In genomic region chr11:128506999-128507591, GRCh38 we compare ENCODE assay signal across 8 cellular contexts.
DNase-seq lines count a peak whose midpoint lies in the region; ATAC-seq and TF ChIP-seq lines count a peak whose summit lies in the region.

No MANE protein-coding gene starts in this region.

- no peaks in the 10 kb centered on the region for H3K27me3 ChIP-seq in ascending aorta

- no peak overlapping the region for H3K4me2 ChIP-seq in OCI-LY7 (ENCODE audit: low read length)

- peak; percentile 43 for ATAC-seq in GM18868 (IDR thresholded peaks at IDR 0.05; ENCODE audit: unreplicated experiment)

- H3K79me2 ChIP-seq in OCI-LY7 (ENCODE audit: insufficient read depth, low read depth, low read length), result peaks cover 100% of the 10 kb centered on the region

- POLR2A ChIA-PET in OCI-LY7 (lab: Charles Lee), result interaction anchor here (1.5 to 6.2 kb wide), 2 partner anchors 12 to 33 kb away, joined by 3 to 42 read pairs; no protein-coding TSS in a partner anchor

- H3K4me3 ChIP-seq in ascending aorta (peak overlapping the region; percentile 9 to 59), OCI-LY7 (ENCODE audit: low read depth, low read length, poor library complexity, severe bottlenecking) (no peak overlapping the region)

- H3K36me3 Mint-ChIP-seq in immature natural killer cell, result peaks cover 0 to 37% (median 26%) of the 10 kb centered on the region in 3 donors

- peaks cover 0 to 10% (median 6%) of the 10 kb centered on the region in 3 donors for H3K27me3 Mint-ChIP-seq in immature natural killer cell (ENCODE audit: low read depth in 3 of 3)

- peaks cover 68% of the 10 kb centered on the region for H4K20me1 ChIP-seq in OCI-LY7 (ENCODE audit: insufficient read depth, low read length)

- H3K4me3 Mint-ChIP-seq in immature natural killer cell, result peak overlapping the region; percentile 79 to 100 (median 96)

- H3K9me3 Mint-ChIP-seq in immature natural killer cell, result no peaks in the 10 kb centered on the region

- H2AFZ ChIP-seq in OCI-LY7 (ENCODE audit: low read length), result no peak overlapping the region

- H3K36me3 ChIP-seq in ascending aorta, result no peaks in the 10 kb centered on the region
- peaks cover 100% of the 10 kb centered on the region for H3K36me3 ChIP-seq in OCI-LY7 (ENCODE audit: insufficient read depth, low read length)

- intact Hi-C loops in ascending aorta (cut with DNase I), result loop anchor here (1.0 to 5.0 kb wide), 3 partner anchors 15 to 300 kb away; no protein-coding TSS in a partner anchor
- intact Hi-C loops in OCI-LY7 (cut with micrococcal nuclease; ENCODE audit: unreplicated experiment), result no loop called here

- DNase-seq in NCI-H69 (lab: John Stamatoyannopoulos, UW) (peak; percentile 95), ascending aorta (ENCODE audit: low spot score in 2 of 2) (peak; percentile 83 to 96), immature natural killer cell (peak in 1 of 3 donors; percentile 36), SIG-M5 treated with dmso at 0.1 percent for 504 hours (lab: John Stamatoyannopoulos, UW; ENCODE audit: unreplicated experiment) (no peak), OCI-LY7 (ENCODE audit: low spot score) (no peak), NCI-H1048 (lab: John Stamatoyannopoulos, UW) (no peak)
- peak; percentile 55 to 59 for DNase-seq in stimulated activated CD4-positive, alpha-beta T cell treated with anti-CD3 and anti-CD28 coated beads, Interleukin-2, amount 100 ng/mL, for 24 hours

- H3K27ac ChIP-seq in ascending aorta (peak overlapping the region; percentile 84 to 94), OCI-LY7 (ENCODE audit: low read depth, low read length, poor library complexity, severe bottlenecking) (no peak overlapping the region)

- H3K9me2 ChIP-seq in OCI-LY7 (ENCODE audit: insufficient read depth, low read length), result no peaks in the 10 kb centered on the region

- no peaks in the 10 kb centered on the region for H3K9me3 ChIP-seq in ascending aorta
- no peaks in the 10 kb centered on the region for H3K9me3 ChIP-seq in OCI-LY7 (ENCODE audit: low read length)

- no TSS peak for BruUV-seq in OCI-LY7 (replicated peaks; lab: Mats Ljungman, UMichigan)

- H3K4me1 ChIP-seq in ascending aorta (peaks cover 22 to 59% of the 10 kb centered on the region in 2 donors), OCI-LY7 (ENCODE audit: insufficient read depth, low read length, poor library complexity, severe bottlenecking) (peaks cover 94% of the 10 kb centered on the region)

- peak overlapping the region; percentile 86 to 97 (median 94) for H3K27ac Mint-ChIP-seq in immature natural killer cell

- H3K4me1 Mint-ChIP-seq in immature natural killer cell, result peaks cover 100% of the 10 kb centered on the region in 2 donors

- TF ChIP-seq CTCF in ascending aorta (IDR thresholded peaks at IDR 0.05), result no peak
- TF ChIP-seq CTCF in OCI-LY7 (conservative IDR thresholded peaks at IDR 0.05; ENCODE audit: low read length), result no peak

- CTCF ChIA-PET in OCI-LY7 (lab: Charles Lee; ENCODE audit: unreplicated experiment), result no interaction called here

Comparison
In these comparisons a context has a peak if more than half of its experiments do, and no peak if none do; other contexts are left out.
1. DNase-seq: peak in NCI-H69 (single experiment), ascending aorta (2 of 2) and stimulated activated CD4-positive, alpha-beta T cell treated with anti-CD3 and anti-CD28 coated beads, Interleukin-2, amount 100 ng/mL, for 24 hours (2 of 2); none in SIG-M5 treated with dmso at 0.1 percent for 504 hours (single experiment), OCI-LY7 (single experiment) and NCI-H1048 (single experiment).